1 cellular context compared by ENCODE assay signal in genomic region chr2:155836439-155836838, GRCh38.
A peak's percentile ranks its signal among the peaks of the same experiment; 100 is the strongest.
TF ChIP-seq lines count a peak whose summit lies in the region.

No MANE protein-coding gene starts in this region.

TF ChIP-seq in H1, 55 proteins besides CTCF, POLR2A, EP300 and RAD21 (continued from another document):
- TF ChIP-seq CHD7 (IDR thresholded peaks at IDR 0.05; ENCODE audit: insufficient replicate concordance, low read length), result peak; percentile 44
